ENCODE assay signal across 20 cellular contexts in genomic region chr3:42735609-42736008, GRCh38. TPM values are rescaled to one million over a fixed set of nuclear protein-coding genes. Genes with fewer than 3 reads are reported as not detected.
"Had no signal": no experiment of that assay in that cellular context is flagged by ENCODE, and none has a peak within 500 bp of the region (broad histone marks: within the 10 kb centered on the region; RNA-seq: fewer than 3 reads in every experiment).

No MANE protein-coding gene starts in this region.

- H3K4me3 ChIP-seq: SJCRH30, smooth muscle cell, suprapubic skin had no signal

- H3K4me2 ChIP-seq: smooth muscle cell had no signal

- DNase-seq: activated CD4-positive, alpha-beta T cell treated with anti-CD3 and anti-CD28 coated beads, Interleukin-2, amount 10 ng/mL, durations not matched to agents 24 days and 14 days; activated gamma-delta T cell; activated T-cell treated with anti-CD3 and anti-CD28 coated beads, Interleukin-2, amount 50 U/mL, for 24 hours; effector memory CD8-positive, alpha-beta T cell; foreskin melanocyte; left ventricle myocardium superior; mesenchymal stem cell; SJCRH30; stimulated activated CD4-positive, alpha-beta T cell treated with anti-CD3 and anti-CD28 coated beads, Interleukin-4, amount 100 ng/mL, for 4 hours; stimulated activated naive CD8-positive, alpha-beta T cell treated with anti-CD3 and anti-CD28 coated beads, Interleukin-15, Interleukin-2, amounts not matched to agents 100 U/mL and 50 U/mL, for 24 hours; T-helper 2 cell had no signal

- H3K27me3 Mint-ChIP-seq: activated CD4-positive, alpha-beta T cell treated with anti-CD3 and anti-CD28 coated beads, Interleukin-2, amount 10 ng/mL, durations not matched to agents 24 days and 14 days; activated T-cell treated with anti-CD3 and anti-CD28 coated beads, Interleukin-2, amount 50 U/mL, for 24 hours; effector memory CD8-positive, alpha-beta T cell had no signal

- H3K4me1 Mint-ChIP-seq: activated CD4-positive, alpha-beta T cell treated with anti-CD3 and anti-CD28 coated beads, Interleukin-2, amount 10 ng/mL, durations not matched to agents 24 days and 14 days had no signal

- H3K36me3 ChIP-seq: SJCRH30, suprapubic skin had no signal

- ATAC-seq: activated naive CD4-positive, alpha-beta T cell treated with anti-CD3 and anti-CD28 coated beads, Interleukin-2, amount 50 U/mL, for 72 hours; effector memory CD8-positive, alpha-beta T cell; left ventricle myocardium superior; stimulated activated naive CD8-positive, alpha-beta T cell treated with anti-CD3 and anti-CD28 coated beads, Interleukin-15, Interleukin-2, amounts not matched to agents 100 U/mL and 50 U/mL, for 24 hours had no signal

- H3K9me3 Mint-ChIP-seq: activated CD4-positive, alpha-beta T cell treated with anti-CD3 and anti-CD28 coated beads, Interleukin-2, amount 10 ng/mL, durations not matched to agents 24 days and 14 days; activated naive CD4-positive, alpha-beta T cell treated with anti-CD3 and anti-CD28 coated beads, Interleukin-2, amount 50 U/mL, for 72 hours; activated T-cell treated with anti-CD3 and anti-CD28 coated beads, Interleukin-2, amount 50 U/mL, for 24 hours; effector memory CD8-positive, alpha-beta T cell; natural killer cell treated with Interleukin-12 subunit alpha and Interleukin-12 subunit beta and Interleukin-15 and Interleukin-18, amount 100 ng/mL, for 72 hours; type B pancreatic cell; WTC11 had no signal

- H3K36me3 Mint-ChIP-seq: activated naive CD4-positive, alpha-beta T cell treated with anti-CD3 and anti-CD28 coated beads, Interleukin-2, amount 50 U/mL, for 72 hours; natural killer cell treated with Interleukin-12 subunit alpha and Interleukin-12 subunit beta and Interleukin-15 and Interleukin-18, amount 100 ng/mL, for 72 hours; type B pancreatic cell; WTC11 had no signal

- H3K27ac ChIP-seq: epithelial cell of prostate, SJCRH30, suprapubic skin had no signal

- H3K4me1 ChIP-seq: SJCRH30 had no signal

- H3K27me3 ChIP-seq: SJCRH30, suprapubic skin had no signal

- H3K4me3 Mint-ChIP-seq: activated CD4-positive, alpha-beta T cell treated with anti-CD3 and anti-CD28 coated beads, Interleukin-2, amount 10 ng/mL, durations not matched to agents 24 days and 14 days; activated T-cell treated with anti-CD3 and anti-CD28 coated beads, Interleukin-2, amount 50 U/mL, for 24 hours; effector memory CD8-positive, alpha-beta T cell; natural killer cell treated with Interleukin-12 subunit alpha and Interleukin-12 subunit beta and Interleukin-15 and Interleukin-18, amount 100 ng/mL, for 72 hours; type B pancreatic cell; WTC11 had no signal

- H3K9me3 ChIP-seq: SJCRH30, suprapubic skin had no signal

- H3K27ac Mint-ChIP-seq: activated CD4-positive, alpha-beta T cell treated with anti-CD3 and anti-CD28 coated beads, Interleukin-2, amount 10 ng/mL, durations not matched to agents 24 days and 14 days; activated naive CD4-positive, alpha-beta T cell treated with anti-CD3 and anti-CD28 coated beads, Interleukin-2, amount 50 U/mL, for 72 hours; activated T-cell treated with anti-CD3 and anti-CD28 coated beads, Interleukin-2, amount 50 U/mL, for 24 hours; effector memory CD8-positive, alpha-beta T cell; type B pancreatic cell; WTC11 had no signal

RNA-seq across cellular contexts. Expression of gene HHATL, which starts 33.0 kb away (rescaled TPM):
- total RNA-seq: activated CD4-positive, alpha-beta T cell treated with anti-CD3 and anti-CD28 coated beads, Interleukin-2, amount 10 ng/mL, durations not matched to agents 24 days and 14 days; activated naive CD4-positive, alpha-beta T cell treated with anti-CD3 and anti-CD28 coated beads, Interleukin-2, amount 50 U/mL, for 72 hours; fibroblast of lung; natural killer cell treated with Interleukin-12 subunit alpha and Interleukin-12 subunit beta and Interleukin-15 and Interleukin-18, amount 100 ng/mL, for 72 hours; SJCRH30; smooth muscle cell had no signal
- polyA plus RNA-seq: fibroblast of lung, smooth muscle cell had no signal

RNA-seq across cellular contexts. Expression of gene CCDC13, which starts 37.4 kb away (rescaled TPM):
- total RNA-seq: smooth muscle cell had no signal
- polyA plus RNA-seq: smooth muscle cell had no signal

RNA-seq across cellular contexts. Expression of gene KLHL40, which starts 50.3 kb away (rescaled TPM):
- total RNA-seq: activated CD4-positive, alpha-beta T cell treated with anti-CD3 and anti-CD28 coated beads, Interleukin-2, amount 10 ng/mL, durations not matched to agents 24 days and 14 days; activated naive CD4-positive, alpha-beta T cell treated with anti-CD3 and anti-CD28 coated beads, Interleukin-2, amount 50 U/mL, for 72 hours; fibroblast of lung; natural killer cell treated with Interleukin-12 subunit alpha and Interleukin-12 subunit beta and Interleukin-15 and Interleukin-18, amount 100 ng/mL, for 72 hours; posterior vena cava; smooth muscle cell; suprapubic skin; WTC11 had no signal
- polyA plus RNA-seq: fibroblast of lung, smooth muscle cell had no signal
